Comparison of ENCODE assay signal across 10 cellular contexts in the genomic region with DNA sequence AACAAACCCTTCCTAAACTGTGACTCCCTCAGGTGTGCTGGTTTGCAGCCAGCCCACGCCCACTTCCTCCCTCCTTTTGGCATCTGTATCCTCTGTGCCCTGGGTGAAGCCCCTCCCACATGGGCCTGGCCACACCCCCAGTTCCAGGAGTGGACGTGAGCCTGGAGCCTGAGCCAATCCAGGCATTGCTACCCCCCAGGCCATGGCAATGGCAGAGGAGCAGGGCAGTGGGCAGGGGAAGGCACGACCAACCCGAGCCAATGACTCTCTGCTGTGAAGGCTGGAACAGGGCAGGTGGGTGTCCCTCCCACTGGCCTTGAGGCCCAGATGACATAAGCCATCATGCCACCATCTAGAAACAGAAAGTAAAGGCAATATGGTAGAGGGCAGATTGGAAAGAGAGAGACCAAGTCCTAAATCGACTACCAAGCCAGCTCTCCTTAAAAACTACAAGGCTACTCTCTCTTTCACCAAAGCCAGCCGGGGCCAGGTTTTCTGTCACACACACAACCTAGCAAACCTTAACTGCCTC. TPM values are rescaled to one million over a fixed set of nuclear protein-coding genes. Genes with fewer than 3 reads are reported as not detected.
DNase-seq lines count a peak whose midpoint lies in the region; ATAC-seq and TF ChIP-seq lines count a peak whose summit lies in the region.
"Had no signal": no experiment of that assay in that cellular context is flagged by ENCODE, and none has a peak within 500 bp of the region (broad histone marks: within the 10 kb centered on the region; RNA-seq: fewer than 3 reads in every experiment).

No MANE protein-coding gene starts in this region.

- peaks cover 8 to 18% of the 10 kb centered on the region in 2 donors for H3K4me1 ChIP-seq in left lung
- H3K4me1 ChIP-seq: parathyroid adenoma had no signal

- H3K36me3 ChIP-seq in left lung: no peaks in the 10 kb centered on the region

- in situ Hi-C loops in SK-MEL-5 (cut with HindIII; ENCODE audit: low pct_unique_long_range_greater_than_20kb, low sequenced_read_pairs): no loop called here

- H3K27me3 ChIP-seq in left lung: no peaks in the 10 kb centered on the region

- intact Hi-C loops in left lung (cut with DNase I): no loop called here

- peak; percentile 48 for ATAC-seq in GM18867 (IDR thresholded peaks at IDR 0.05; ENCODE audit: unreplicated experiment)
- peak; percentile 82 for ATAC-seq in left lung
- ATAC-seq in GM18861 (IDR thresholded peaks at IDR 0.05; ENCODE audit: unreplicated experiment): no peak

- H3K9me3 ChIP-seq in left lung: peaks cover 0 to 10% of the 10 kb centered on the region in 2 donors

- DNase-seq in SK-MEL-5 (ENCODE audit: low read depth, low spot score): peak; percentile 31
- peak; percentile 80 to 84 for DNase-seq in left lung
- DNase-seq in activated naive CD4-positive, alpha-beta T cell treated with anti-CD3 and anti-CD28 coated beads, Interleukin-2, amount 50 U/mL, for 16 hours: no peak
- no peak for DNase-seq in KG1 (lab: John Stamatoyannopoulos, UW)
- DNase-seq in NOMO-1 treated with DMSO at 0.1 percent for 48 hours (lab: John Stamatoyannopoulos, UW; ENCODE audit: unreplicated experiment): no peak
- DNase-seq: Karpas-422 had no signal

- peak overlapping the region; percentile 99 for H3K27ac ChIP-seq in C4-2B
- peak overlapping the region; percentile 61 to 77 for H3K27ac ChIP-seq in left lung
- H3K27ac ChIP-seq: parathyroid adenoma had no signal

- TF ChIP-seq CTCF in C4-2B (conservative IDR thresholded peaks at IDR 0.05): no peak
- no peak for TF ChIP-seq CTCF in left lung (IDR thresholded peaks at IDR 0.05)

- no peak overlapping the region for H3K4me3 ChIP-seq in left lung

RNA-seq across cellular contexts. Expression of a gene that starts 18.6 kb away (rescaled TPM):
- total RNA-seq in SK-MEL-5 (2014; rRNA removed; shearing (Covaris generic)): 90.7 and 97.9 TPM in 2 replicates
- polyA plus RNA-seq in SK-MEL-5 (2015; cell fraction: cytosol; rRNA removed): 36.7 and 49.1 TPM in 2 replicates
- 28.6 and 39.8 TPM in 2 replicates for polyA plus RNA-seq in SK-MEL-5 (2015; cell fraction: nucleus; rRNA removed)
- 10 to 100 TPM; 42.8 to 66.3 TPM for total RNA-seq in left lung

Comparison
In these comparisons a context has a peak if more than half of its experiments do, and no peak if none do; other contexts are left out.
1. DNase-seq: peak in SK-MEL-5 (single experiment) and left lung (2 of 2); none in activated naive CD4-positive, alpha-beta T cell treated with anti-CD3 and anti-CD28 coated beads, Interleukin-2, amount 50 U/mL, for 16 hours (single experiment), KG1 (single experiment) and NOMO-1 treated with DMSO at 0.1 percent for 48 hours (single experiment).